ENCODE assay signal across 19 cellular contexts in the genomic region with DNA sequence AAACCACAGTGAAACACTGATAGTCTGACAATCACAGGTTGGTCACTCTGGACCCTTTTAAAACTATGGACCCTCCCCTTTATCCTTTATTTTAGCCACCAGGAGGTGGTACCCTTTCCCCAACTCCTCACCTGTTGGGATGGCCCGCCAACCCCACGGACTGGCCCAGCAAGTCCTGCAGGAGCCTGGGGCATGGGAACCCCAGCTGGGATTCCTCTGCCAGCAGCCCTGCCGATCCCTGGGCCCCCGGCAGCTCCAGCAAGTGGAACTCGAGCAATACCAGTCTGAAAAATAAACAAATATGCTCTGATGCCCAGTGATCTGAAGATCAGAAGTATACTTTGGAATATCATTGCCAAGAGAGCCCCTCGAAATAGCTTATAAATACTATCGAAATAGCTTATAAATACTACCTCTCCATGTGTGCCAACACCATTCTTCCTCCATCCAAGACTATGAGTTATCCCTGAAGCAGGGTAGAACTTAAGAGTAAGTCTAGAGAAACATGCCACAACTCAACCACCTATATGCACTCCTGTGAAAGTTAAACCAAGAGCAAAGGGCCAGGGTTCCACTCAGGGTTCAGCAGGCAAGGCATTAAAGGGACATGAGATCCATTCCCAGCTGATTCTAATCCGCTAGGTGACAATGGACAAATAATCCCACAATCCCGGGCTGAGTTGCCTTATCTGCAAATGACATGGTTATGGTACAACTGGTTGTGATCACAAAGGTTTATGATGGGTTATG. TPM values are rescaled to one million over a fixed set of nuclear protein-coding genes. Genes with fewer than 3 reads are reported as not detected.
DNase-seq lines count a peak whose midpoint lies in the region; ATAC-seq, FAIRE-seq and TF ChIP-seq lines count a peak whose summit lies in the region.
"Had no signal": no experiment of that assay in that cellular context is flagged by ENCODE, and none has a peak within 500 bp of the region (broad histone marks: within the 10 kb centered on the region; RNA-seq: fewer than 3 reads in every experiment).

No MANE protein-coding gene starts in this region.

- no peak overlapping the region for H3K4me2 ChIP-seq in GM12878 (ENCODE audit: control insufficient read depth, insufficient read depth)

- H3K9me3 Mint-ChIP-seq in activated T-cell treated with anti-CD3 and anti-CD28 coated beads, Interleukin-2, amount 50 U/mL, for 72 hours, result no peaks in the 10 kb centered on the region
- no peaks in the 10 kb centered on the region for H3K9me3 Mint-ChIP-seq in memory B cell
- H3K9me3 Mint-ChIP-seq: CD8-positive, alpha-beta memory T cell had no signal

- no peak overlapping the region for H3K4me3 ChIP-seq in GM12878

- peaks cover 38% of the 10 kb centered on the region for H3K79me2 ChIP-seq in GM12878 (ENCODE audit: control insufficient read depth, insufficient read depth, low read length)

- no peaks in the 10 kb centered on the region for H3K4me1 ChIP-seq in GM12878 (ENCODE audit: control insufficient read depth, insufficient read depth, low read length)

- H3K4me3 Mint-ChIP-seq in activated T-cell treated with anti-CD3 and anti-CD28 coated beads, Interleukin-2, amount 50 U/mL, for 72 hours, result no peak overlapping the region
- no peak overlapping the region for H3K4me3 Mint-ChIP-seq in memory B cell
- H3K4me3 Mint-ChIP-seq: CD8-positive, alpha-beta memory T cell had no signal

- RAD21 ChIA-PET in GM12878 (lab: Charles Lee; ENCODE audit: unreplicated experiment), result no interaction called here

- peaks cover 31 to 80% of the 10 kb centered on the region in 2 donors for H3K36me3 Mint-ChIP-seq in activated T-cell treated with anti-CD3 and anti-CD28 coated beads, Interleukin-2, amount 50 U/mL, for 72 hours (ENCODE audit: insufficient read depth in 2 of 2)
- peaks cover 54% of the 10 kb centered on the region for H3K36me3 Mint-ChIP-seq in memory B cell

- BruUV-seq in GM12878 (replicated peaks; lab: Mats Ljungman, UMichigan), result no TSS peak

- intact Hi-C loops in GM12878 (cut with micrococcal nuclease; ENCODE audit: unreplicated experiment), result no loop called here

- no peak for TF ChIP-seq POLR2A in GM12878 (IDR thresholded peaks at IDR 0.05; ENCODE audit: low read depth, low read length)

- H3K27ac Mint-ChIP-seq in activated T-cell treated with anti-CD3 and anti-CD28 coated beads, Interleukin-2, amount 50 U/mL, for 72 hours, result peak overlapping the region; percentile 51
- H3K27ac Mint-ChIP-seq in memory B cell, result peak overlapping the region; percentile 35

- no peaks in the 10 kb centered on the region for H3K27me3 Mint-ChIP-seq in activated T-cell treated with anti-CD3 and anti-CD28 coated beads, Interleukin-2, amount 50 U/mL, for 72 hours (ENCODE audit: low read depth)
- no peaks in the 10 kb centered on the region for H3K27me3 Mint-ChIP-seq in memory B cell
- H3K27me3 Mint-ChIP-seq: CD8-positive, alpha-beta memory T cell had no signal

- no peak for TF ChIP-seq RAD21 in GM12878 (IDR thresholded peaks at IDR 0.05; ENCODE audit: insufficient read depth, low read depth, low read length)

- no peak for ATAC-seq in activated T-cell treated with anti-CD3 and anti-CD28 coated beads, Interleukin-2, amount 50 U/mL, for 72 hours (replicated peaks in 1 of 2)
- ATAC-seq in GM12878 (no peak), memory B cell (ENCODE audit: low read depth) (no peak)
- ATAC-seq: HCT116 had no signal

- 97% methylated on average over 9 of the region's 9 CpGs for WGBS in GM12878 (ENCODE audit: insufficient coverage, insufficient replicate concordance, low lambda C conversion rate, missing lambda C conversion rate)

- in situ Hi-C loops in GM12878 (cut with MboI), result no loop called here

- H4K20me1 ChIP-seq in GM12878 (ENCODE audit: control insufficient read depth, insufficient read depth), result peaks cover 15% of the 10 kb centered on the region; the same call in 1 of the 2 replicates

- CTCF ChIA-PET in GM12878 (lab: Yijun Ruan, JAX), result interaction anchor here (0.9 kb wide), 1 partner anchor 10 kb away, joined by 5 read pairs; no protein-coding TSS in a partner anchor

- H3K27ac ChIP-seq in GM12878 (ENCODE audit: control insufficient read depth, insufficient read depth), result no peak overlapping the region

- no peak for DNase-seq in activated T-cell treated with anti-CD3 and anti-CD28 coated beads, Interleukin-2, amount 50 U/mL, for 72 hours
- no peak for DNase-seq in activated T-cell treated with anti-CD3 and anti-CD28 coated beads for 4 hours
- DNase-seq in GM19239 (ENCODE audit: insufficient read length, low spot score), result no peak
- no peak for DNase-seq in GM12878 (ENCODE audit: low read depth, low spot score)
- DNase-seq in memory B cell (ENCODE audit: low spot score in 2 of 2), result no peak
- DNase-seq in DMS79 (lab: John Stamatoyannopoulos, UW), result no peak
- DNase-seq in ureter (ENCODE audit: low spot score), result no peak
- DNase-seq in NCI-H2227 treated with DMSO at 0.1 percent for 48 hours (lab: John Stamatoyannopoulos, UW), result no peak
- DNase-seq: C1 segment of cervical spinal cord; CD8-positive, alpha-beta memory T cell; KBM-7; NCI-H1105; NCI-H2081; NCI-H2171 treated with DMSO at 0.1 percent for 48 hours; NCI-H446 treated with DMSO at 0.1 percent for 48 hours; NCI-H774; Right ventricle myocardium superior had no signal

- H3K36me3 ChIP-seq in GM12878 (ENCODE audit: control insufficient read depth in 2 of 2, insufficient read depth in 2 of 2, low read length in 1 of 2), result peaks cover 25 to 85% of the 10 kb centered on the region in 2 experiments

- peaks cover 54% of the 10 kb centered on the region for H3K4me1 Mint-ChIP-seq in activated T-cell treated with anti-CD3 and anti-CD28 coated beads, Interleukin-2, amount 50 U/mL, for 72 hours (ENCODE audit: low read depth)
- peaks cover 18% of the 10 kb centered on the region for H3K4me1 Mint-ChIP-seq in memory B cell

- no peaks in the 10 kb centered on the region for H3K9me3 ChIP-seq in GM12878 (replicated peaks; ENCODE audit: control insufficient read depth, insufficient read depth, low read length)

- no peak for TF ChIP-seq EP300 in GM12878 (IDR thresholded peaks at IDR 0.05; ENCODE audit: borderline replicate concordance in 1 of 2, control insufficient read depth in 1 of 2, low read depth in 2 of 2, low read length in 2 of 2)

- no peaks in the 10 kb centered on the region for H3K27me3 ChIP-seq in GM12878 (replicated peaks in 1 of 2; ENCODE audit: control insufficient read depth in 2 of 2, insufficient read depth in 2 of 2, low read length in 1 of 2)

- H2AFZ ChIP-seq in GM12878 (ENCODE audit: control insufficient read depth, low read depth, low read length), result no peak overlapping the region

- POLR2A ChIA-PET in GM12878 (lab: Charles Lee), result no interaction called here

- H3K9ac ChIP-seq in GM12878 (ENCODE audit: control insufficient read depth, insufficient read depth, low read length), result no peak overlapping the region

- peak; percentile 18 for FAIRE-seq in GM19239 (lab: Jason Lieb, UNC)
- FAIRE-seq in GM12878 (lab: Jason Lieb, UNC), result no peak
- FAIRE-seq: D721Med had no signal

- SMC1A ChIA-PET in GM12878 (lab: Charles Lee; ENCODE audit: uncharacterized antibody, unreplicated experiment), result no interaction called here

- TF ChIP-seq CTCF in GM12878 (IDR thresholded peaks at IDR 0.05 in 2 of 3, conservative IDR thresholded peaks at IDR 0.05 in 1 of 3; ENCODE audit: control insufficient read depth in 2 of 3, extremely low read depth in 1 of 3, insufficient read depth in 1 of 3, low read depth in 3 of 3, low read length in 3 of 3), result no peak

TF ChIP-seq in GM12878, 131 proteins besides CTCF, POLR2A, EP300 and RAD21 (continues in another document):
- TF ChIP-seq POLR2AphosphoS5 (IDR thresholded peaks at IDR 0.05; ENCODE audit: low read length), result 0 out of 2 replicates have a peak, but pooled peaks have one; percentile 10

RNA-seq across cellular contexts. Expression of a gene that starts 6.8 kb away (rescaled TPM):
- 100 to 1,000 TPM; 286 to 329 TPM for total RNA-seq in activated T-cell treated with anti-CD3 and anti-CD28 coated beads, Interleukin-2, amount 50 U/mL, for 72 hours
- 14.2 and 17.7 TPM in 2 replicates for total RNA-seq in GM12878 (2013; cell fraction: nucleolus; rRNA removed)
- total RNA-seq in GM12878 (2014; rRNA removed) (493 and 522 TPM in 2 replicates), GM12878 (2014; rRNA removed; fragmentation: Illumina TruSeq; extraction: Trizol) (247 and 263 TPM in 2 replicates), GM12878 (2021) (429 and 437 TPM in 2 replicates), ureter (130 TPM)
- polyA plus RNA-seq in GM12878 (2011; ENCODE audit: low read depth), result 70.4 TPM
- polyA plus RNA-seq in GM12878 (2011; rRNA removed) (181 and 303 TPM in 2 replicates), GM12878 (2014; fragmentation: Illumina TruSeq; extraction: Trizol) (86.2 and 193 TPM in 2 replicates), GM12878 (2014; fragmentation: Nextera tagmentation; extraction: Ambion mirVana) (100 to 1,000 TPM in 1 of 2 experiments, 10 to 100 TPM in 1; 15.0 to 108 TPM), GM12878 (2014; rRNA removed) (593 TPM in 2 replicates), GM12878 (2016; fragmentation: Nextera tagmentation; extraction: Ambion mirVana) (100 to 1,000 TPM; 555 to 571 TPM)
- polyA plus RNA-seq in GM12878 (2011; cell fraction: cytosol; rRNA removed), result 334 and 484 TPM in 2 replicates
- 267 and 280 TPM in 2 replicates for polyA plus RNA-seq in GM12878 (2011; cell fraction: nucleus; rRNA removed)
- 193 and 201 TPM in 2 replicates for polyA plus RNA-seq in GM12878 (2012)
- 55.7 and 127 TPM in 2 replicates for polyA minus RNA-seq in GM12878 (2011; rRNA and poly(A)+ RNA removed)
- polyA minus RNA-seq in GM12878 (2011; cell fraction: cytosol; rRNA and poly(A)+ RNA removed), result 42.8 and 50.0 TPM in 2 replicates
- polyA minus RNA-seq in GM12878 (2011; cell fraction: nucleus; rRNA and poly(A)+ RNA removed), result 25.0 and 36.3 TPM in 2 replicates

RNA-seq across cellular contexts. Expression of a gene that starts 44.9 kb away (rescaled TPM):
- total RNA-seq in activated T-cell treated with anti-CD3 and anti-CD28 coated beads, Interleukin-2, amount 50 U/mL, for 72 hours, result 10 to 100 TPM; 12.4 to 16.4 TPM
- total RNA-seq in GM12878 (2013; cell fraction: nucleolus; rRNA removed), result 21.4 and 22.1 TPM in 2 replicates
- total RNA-seq in GM12878 (2014; rRNA removed), result 8.0 and 8.2 TPM in 2 replicates
- total RNA-seq in GM12878 (2014; rRNA removed; fragmentation: Illumina TruSeq; extraction: Trizol), result 9.8 and 10.0 TPM in 2 replicates
- total RNA-seq in GM12878 (2021), result 9.4 and 10.3 TPM in 2 replicates
- polyA plus RNA-seq in GM12878 (2011; ENCODE audit: low read depth), result 5.2 TPM
- 10.9 and 11.1 TPM in 2 replicates for polyA plus RNA-seq in GM12878 (2011; rRNA removed)
- polyA plus RNA-seq in GM12878 (2011; cell fraction: cytosol; rRNA removed), result 7.1 and 8.7 TPM in 2 replicates
- 16.3 and 20.3 TPM in 2 replicates for polyA plus RNA-seq in GM12878 (2011; cell fraction: nucleus; rRNA removed)
- polyA plus RNA-seq in GM12878 (2012), result 5.2 and 7.0 TPM in 2 replicates
- polyA plus RNA-seq in GM12878 (2014; fragmentation: Illumina TruSeq; extraction: Trizol), result 9.9 and 17.7 TPM in 2 replicates
- 1 to 10 TPM; 1.3 to 3.3 TPM for polyA plus RNA-seq in GM12878 (2014; fragmentation: Nextera tagmentation; extraction: Ambion mirVana)
- polyA plus RNA-seq in GM12878 (2014; rRNA removed), result 8.3 and 8.7 TPM in 2 replicates
- 10 to 100 TPM in 1 of 2 experiments, 1 to 10 TPM in 1; 8.0 to 10.9 TPM for polyA plus RNA-seq in GM12878 (2016; fragmentation: Nextera tagmentation; extraction: Ambion mirVana)
- 13.4 and 16.8 TPM in 2 replicates for polyA minus RNA-seq in GM12878 (2011; rRNA and poly(A)+ RNA removed)
- 6.2 and 8.0 TPM in 2 replicates for polyA minus RNA-seq in GM12878 (2011; cell fraction: cytosol; rRNA and poly(A)+ RNA removed)
- polyA minus RNA-seq in GM12878 (2011; cell fraction: nucleus; rRNA and poly(A)+ RNA removed), result 8.6 and 10.2 TPM in 2 replicates
- 13.1 TPM for total RNA-seq in ureter
